In the genomic region with DNA sequence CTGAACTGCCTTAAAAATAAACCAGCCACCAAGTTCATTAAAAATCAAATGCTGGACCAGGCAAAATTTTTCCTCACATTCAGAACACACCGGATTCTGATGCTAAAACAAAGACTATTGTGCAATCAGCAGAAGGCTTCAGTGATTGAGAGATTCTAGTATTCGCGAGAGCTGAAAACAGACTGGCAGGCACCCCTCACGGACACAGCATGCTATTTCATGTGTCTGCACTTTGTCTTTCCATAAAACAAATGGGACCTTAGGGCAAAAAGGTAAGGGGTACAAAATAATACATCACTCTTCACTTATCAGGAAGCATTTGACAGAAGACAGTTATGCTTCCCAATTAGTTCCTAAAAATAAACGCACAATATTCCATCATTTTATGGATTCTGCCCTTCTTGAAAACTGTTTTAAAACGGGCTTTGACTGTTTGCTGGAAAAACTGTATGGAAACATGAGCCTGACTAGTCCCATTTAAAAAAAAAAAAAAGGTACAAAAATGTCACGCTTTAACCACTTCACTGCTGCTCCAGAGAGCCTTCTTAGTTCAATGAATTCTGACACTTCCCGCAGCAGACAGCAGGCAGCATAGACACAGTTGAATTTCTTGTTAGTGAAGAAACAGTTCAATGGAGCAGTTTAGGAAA, we compare ENCODE assay signal across 20 cellular contexts.
DNase-seq lines count a peak whose midpoint lies in the region; FAIRE-seq and TF ChIP-seq lines count a peak whose summit lies in the region.
"Had no signal": no experiment of that assay in that cellular context is flagged by ENCODE, and none has a peak within 500 bp of the region (broad histone marks: within the 10 kb centered on the region; RNA-seq: fewer than 3 reads in every experiment).

No MANE protein-coding gene starts in this region.

- H2BK120ac ChIP-seq in H1 (replicated peaks; ENCODE audit: low read depth, low read length), result no peak overlapping the region

- H4K5ac ChIP-seq in H1 (ENCODE audit: insufficient read length, low read depth, low read length), result no peak overlapping the region

- H3K27ac Mint-ChIP-seq in nephron, result peak overlapping the region in 2 of 3 experiments; percentile 62 to 81
- H3K27ac Mint-ChIP-seq in activated naive CD4-positive, alpha-beta T cell treated with anti-CD3 and anti-CD28 coated beads, Interleukin-2, amount 10 ng/mL, durations not matched to agents 7 days and 5 days, result no peak overlapping the region
- H3K27ac Mint-ChIP-seq: activated CD4-positive, alpha-beta memory T cell treated with anti-CD3 and anti-CD28 coated beads, Interleukin-2, amount 10 ng/mL, durations not matched to agents 7 days and 5 days; activated naive CD8-positive, alpha-beta T cell treated with anti-CD3 and anti-CD28 coated beads for 36 hours; CD4-positive, CD25-positive, alpha-beta regulatory T cell; naive B cell; stimulated activated effector memory CD8-positive, alpha-beta T cell treated with anti-CD3 and anti-CD28 coated beads, Interleukin-12 subunit alpha, Interleukin-12 subunit beta, amount 100 ng/mL, for 72 hours had no signal

- no peaks in the 10 kb centered on the region for H3K9me3 Mint-ChIP-seq in nephron
- no peaks in the 10 kb centered on the region for H3K9me3 Mint-ChIP-seq in activated naive CD4-positive, alpha-beta T cell treated with anti-CD3 and anti-CD28 coated beads, Interleukin-2, amount 10 ng/mL, durations not matched to agents 7 days and 5 days
- H3K9me3 Mint-ChIP-seq: activated CD4-positive, alpha-beta memory T cell treated with anti-CD3 and anti-CD28 coated beads, Interleukin-2, amount 10 ng/mL, durations not matched to agents 7 days and 5 days; activated naive CD8-positive, alpha-beta T cell treated with anti-CD3 and anti-CD28 coated beads for 36 hours; CD4-positive, CD25-positive, alpha-beta regulatory T cell; naive B cell; stimulated activated effector memory CD8-positive, alpha-beta T cell treated with anti-CD3 and anti-CD28 coated beads, Interleukin-12 subunit alpha, Interleukin-12 subunit beta, amount 100 ng/mL, for 72 hours had no signal

- no peak overlapping the region for H2BK20ac ChIP-seq in H1 (ENCODE audit: low read length)

- no peak for FAIRE-seq in H1 (lab: Jason Lieb, UNC)

- CTCF ChIA-PET in H1 (lab: Charles Lee; ENCODE audit: partially characterized antibody), result interaction anchor here (0.7 to 1.9 kb wide), 2 partner anchors 15 to 221 kb away, joined by 3 read pairs; no protein-coding TSS in a partner anchor
- CTCF ChIA-PET in activated naive CD4-positive, alpha-beta T cell treated with anti-CD3 and anti-CD28 coated beads, Interleukin-2, amount 10 ng/mL, durations not matched to agents 7 days and 5 days (lab: Charles Lee), result interaction anchor here (0.6 to 0.7 kb wide), 2 partner anchors 78 to 137 kb away, joined by 3 read pairs; no protein-coding TSS in a partner anchor

- H3K9me3 ChIP-seq in BLaER1 treated with 17β-estradiol and CSF1 and Interleukin-3, amounts not matched to agents 10 nM and 100 nM (replicated peaks in 1 of 11), result no peaks in the 10 kb centered on the region
- H3K9me3 ChIP-seq in H1 (ENCODE audit: insufficient read depth in 2 of 2, low read depth in 1 of 2, low read length in 1 of 2), result no peaks in the 10 kb centered on the region
- H3K9me3 ChIP-seq: MG63, uterus had no signal

- WGBS in H1 (ENCODE audit: extremely low coverage in 1 of 2, insufficient coverage in 1 of 2, insufficient read length in 1 of 2, insufficient replicate concordance in 2 of 2, low coverage in 1 of 2, low lambda C conversion rate in 2 of 2, missing lambda C conversion rate in 1 of 2), 2 experiments, result 81% methylated on average over 8 of the region's 8 CpGs; no CpG with 5 or more reads in 1 of the 2 experiments

- H3K18ac ChIP-seq in H1 (ENCODE audit: extremely low read depth, low read length), result no peak overlapping the region

- no peak overlapping the region for H3K4ac ChIP-seq in H1 (replicated peaks; ENCODE audit: insufficient read length, low read depth, low read length)

- H3K27me3 ChIP-seq in BLaER1 treated with 17β-estradiol and CSF1 and Interleukin-3, amounts not matched to agents 10 nM and 100 nM, result no peaks in the 10 kb centered on the region
- no peaks in the 10 kb centered on the region for H3K27me3 ChIP-seq in H1 (replicated peaks in 1 of 4; ENCODE audit: control insufficient read depth in 3 of 4, extremely low read depth in 1 of 4, insufficient read depth in 3 of 4, low read length in 3 of 4)
- H3K27me3 ChIP-seq: MG63, uterus had no signal

- no peak overlapping the region for H2AFZ ChIP-seq in H1 (ENCODE audit: low read length)

- no peak overlapping the region for H2BK12ac ChIP-seq in H1 (ENCODE audit: low read depth, low read length)

- no peaks in the 10 kb centered on the region for H3K23me2 ChIP-seq in H1 (ENCODE audit: low read depth, low read length)

- H3K4me3 Mint-ChIP-seq in nephron, result no peak overlapping the region
- H3K4me3 Mint-ChIP-seq in activated naive CD4-positive, alpha-beta T cell treated with anti-CD3 and anti-CD28 coated beads, Interleukin-2, amount 10 ng/mL, durations not matched to agents 7 days and 5 days, result no peak overlapping the region
- H3K4me3 Mint-ChIP-seq: activated CD4-positive, alpha-beta memory T cell treated with anti-CD3 and anti-CD28 coated beads, Interleukin-2, amount 10 ng/mL, durations not matched to agents 7 days and 5 days; activated naive CD8-positive, alpha-beta T cell treated with anti-CD3 and anti-CD28 coated beads for 36 hours; CD4-positive, CD25-positive, alpha-beta regulatory T cell; naive B cell; stimulated activated effector memory CD8-positive, alpha-beta T cell treated with anti-CD3 and anti-CD28 coated beads, Interleukin-12 subunit alpha, Interleukin-12 subunit beta, amount 100 ng/mL, for 72 hours had no signal

- TF ChIP-seq POLR2A in H1 (IDR thresholded peaks at IDR 0.05; ENCODE audit: control extremely low read depth in 1 of 2, low read depth in 2 of 2, low read length in 2 of 2), result no peak

- no peak overlapping the region for H3K14ac ChIP-seq in H1 (ENCODE audit: insufficient read length)

- peak overlapping the region; percentile 37 to 85 (median 76); a peak in 21 of 22 replicates for H3K4me2 ChIP-seq in BLaER1 treated with 17β-estradiol and CSF1 and Interleukin-3, amounts not matched to agents 10 nM and 100 nM
- H3K4me2 ChIP-seq in H1 (ENCODE audit: insufficient read depth in 1 of 2, low read depth in 2 of 2, low read length in 2 of 2), result no peak overlapping the region

- no peaks in the 10 kb centered on the region for H3K27me3 Mint-ChIP-seq in nephron (ENCODE audit: low read depth)
- no peaks in the 10 kb centered on the region for H3K27me3 Mint-ChIP-seq in activated naive CD4-positive, alpha-beta T cell treated with anti-CD3 and anti-CD28 coated beads, Interleukin-2, amount 10 ng/mL, durations not matched to agents 7 days and 5 days
- H3K27me3 Mint-ChIP-seq: activated CD4-positive, alpha-beta memory T cell treated with anti-CD3 and anti-CD28 coated beads, Interleukin-2, amount 10 ng/mL, durations not matched to agents 7 days and 5 days; activated naive CD8-positive, alpha-beta T cell treated with anti-CD3 and anti-CD28 coated beads for 36 hours; CD4-positive, CD25-positive, alpha-beta regulatory T cell; naive B cell had no signal

- TF ChIP-seq CTCF in H1 (IDR thresholded peaks at IDR 0.05; ENCODE audit: control extremely low read depth in 1 of 3, insufficient read depth in 1 of 3, low read depth in 1 of 3, low read length in 3 of 3) (no peak), nephron (IDR thresholded peaks at IDR 0.05; ENCODE audit: unreplicated experiment in 3 of 3) (no peak)

- H2BK15ac ChIP-seq in H1 (ENCODE audit: low read length), result no peak overlapping the region

- H2AK5ac ChIP-seq in H1 (ENCODE audit: low read depth, low read length), result no peak overlapping the region

- TF ChIP-seq EP300 in H1 (IDR thresholded peaks at IDR 0.05; ENCODE audit: borderline replicate concordance in 1 of 2, low read depth in 2 of 2, low read length in 2 of 2), result no peak

- H3K23ac ChIP-seq in H1 (ENCODE audit: insufficient read length), result no peak overlapping the region

- H4K8ac ChIP-seq in H1 (ENCODE audit: extremely low read depth, insufficient read depth, low read length), result no peak overlapping the region

- TF ChIP-seq RAD21 in H1 (IDR thresholded peaks at IDR 0.05 in 1 of 2, conservative IDR thresholded peaks at IDR 0.05 in 1 of 2; ENCODE audit: low read depth in 2 of 2, low read length in 2 of 2), result no peak

- DNase-seq in NCI-H2171 (lab: John Stamatoyannopoulos, UW) (peak; percentile 75), H1 (ENCODE audit: low read depth in 1 of 2, low spot score in 2 of 2) (no peak), NCI-H748 (lab: John Stamatoyannopoulos, UW; ENCODE audit: unreplicated experiment) (no peak), NCI-H2227 treated with DMSO at 0.1 percent for 48 hours (lab: John Stamatoyannopoulos, UW) (no peak)
- DNase-seq in activated naive CD4-positive, alpha-beta T cell treated with anti-CD3 and anti-CD28 coated beads, Interleukin-2, amount 10 ng/mL, durations not matched to agents 7 days and 5 days, result no peak
- DNase-seq: activated CD4-positive, alpha-beta memory T cell treated with anti-CD3 and anti-CD28 coated beads, Interleukin-2, amount 10 ng/mL, durations not matched to agents 7 days and 5 days; activated naive CD8-positive, alpha-beta T cell treated with anti-CD3 and anti-CD28 coated beads for 36 hours; CD4-positive, CD25-positive, alpha-beta regulatory T cell; EL; foreskin fibroblast; KBM-7; MG63; naive B cell; NCI-H187; SHP77; uterus had no signal

- no peak overlapping the region for H4K91ac ChIP-seq in H1 (replicated peaks; ENCODE audit: insufficient read length, low read length)

- no peaks in the 10 kb centered on the region for H3K36me3 Mint-ChIP-seq in nephron (ENCODE audit: low read depth)
- H3K36me3 Mint-ChIP-seq in activated naive CD4-positive, alpha-beta T cell treated with anti-CD3 and anti-CD28 coated beads, Interleukin-2, amount 10 ng/mL, durations not matched to agents 7 days and 5 days, result no peaks in the 10 kb centered on the region
- H3K36me3 Mint-ChIP-seq: stimulated activated effector memory CD8-positive, alpha-beta T cell treated with anti-CD3 and anti-CD28 coated beads, Interleukin-12 subunit alpha, Interleukin-12 subunit beta, amount 100 ng/mL, for 72 hours had no signal

- H3K79me1 ChIP-seq in H1 (ENCODE audit: low read depth, low read length), result peaks cover 2% of the 10 kb centered on the region; the same call in 1 of the 2 replicates

- H3K9ac ChIP-seq in BLaER1 treated with 17β-estradiol and CSF1 and Interleukin-3, amounts not matched to agents 10 nM and 100 nM, result peak overlapping the region in 4 of 11 experiments; percentile 42 to 63 (median 58); a peak in 7 of 22 replicates
- no peak overlapping the region for H3K9ac ChIP-seq in H1 (replicated peaks in 1 of 4; ENCODE audit: extremely low read depth in 1 of 4, low read depth in 3 of 4, low read length in 3 of 4)

- H4K20me1 ChIP-seq in BLaER1 treated with 17β-estradiol and CSF1 and Interleukin-3, amounts not matched to agents 10 nM and 100 nM, result peaks cover 0 to 53% (median 17%) of the 10 kb centered on the region in 11 experiments; a peak in 13 of 22 replicates
- H4K20me1 ChIP-seq in H1 (replicated peaks in 1 of 2; ENCODE audit: control insufficient read depth in 1 of 2, insufficient read depth in 2 of 2, low read length in 2 of 2), result peaks cover 2% of the 10 kb centered on the region in 2 experiments

- peaks cover 54 to 70% (median 62%) of the 10 kb centered on the region in 10 experiments for H3K4me1 ChIP-seq in BLaER1 treated with 17β-estradiol and CSF1 and Interleukin-3, amounts not matched to agents 10 nM and 100 nM
- no peaks in the 10 kb centered on the region for H3K4me1 ChIP-seq in H1 (replicated peaks in 1 of 4; ENCODE audit: control insufficient read depth in 3 of 4, insufficient read depth in 4 of 4, low read length in 3 of 4)
- H3K4me1 ChIP-seq: uterus had no signal

- peak overlapping the region in 5 of 11 experiments; percentile 29 to 66 (median 46); a peak in 3 of 22 replicates for H3K27ac ChIP-seq in BLaER1 treated with 17β-estradiol and CSF1 and Interleukin-3, amounts not matched to agents 10 nM and 100 nM
- no peak overlapping the region for H3K27ac ChIP-seq in H1 (ENCODE audit: low read depth, low read length)
- H3K27ac ChIP-seq: epithelial cell of prostate, uterus had no signal

- no peak overlapping the region for H3K56ac ChIP-seq in H1 (replicated peaks; ENCODE audit: insufficient read length, low read depth, low read length)

- no peak overlapping the region for H2BK5ac ChIP-seq in H1 (ENCODE audit: low read depth, low read length)

- H3K36me3 ChIP-seq in BLaER1 treated with 17β-estradiol and CSF1 and Interleukin-3, amounts not matched to agents 10 nM and 100 nM, result no peaks in the 10 kb centered on the region
- H3K36me3 ChIP-seq in H1 (ENCODE audit: control insufficient read depth in 2 of 4, insufficient read depth in 4 of 4, low read length in 3 of 4), result no peaks in the 10 kb centered on the region
- H3K36me3 ChIP-seq: MG63, uterus had no signal

- H3K4me1 Mint-ChIP-seq in nephron, result peaks cover 63% of the 10 kb centered on the region
- H3K4me1 Mint-ChIP-seq in activated naive CD4-positive, alpha-beta T cell treated with anti-CD3 and anti-CD28 coated beads, Interleukin-2, amount 10 ng/mL, durations not matched to agents 7 days and 5 days, result no peaks in the 10 kb centered on the region
- H3K4me1 Mint-ChIP-seq: activated CD4-positive, alpha-beta memory T cell treated with anti-CD3 and anti-CD28 coated beads, Interleukin-2, amount 10 ng/mL, durations not matched to agents 7 days and 5 days had no signal

- POLR2A ChIA-PET in H1 (lab: Charles Lee; ENCODE audit: partially characterized antibody), result no interaction called here

- H3K4me3 ChIP-seq in BLaER1 treated with 17β-estradiol and CSF1 and Interleukin-3, amounts not matched to agents 10 nM and 100 nM, result no peak overlapping the region
- no peak overlapping the region for H3K4me3 ChIP-seq in H1 (ENCODE audit: extremely low read depth in 1 of 4, insufficient read depth in 2 of 4, low read depth in 3 of 4, low read length in 4 of 4)
- H3K4me3 ChIP-seq: MG63 had no signal

- H3K79me2 ChIP-seq in H1 (ENCODE audit: control insufficient read depth in 1 of 2, insufficient read depth in 2 of 2, low read length in 2 of 2), result no peaks in the 10 kb centered on the region

Comparison
In these comparisons a context has a peak if more than half of its experiments do, and no peak if none do; other contexts are left out.
1. H3K4me2 ChIP-seq: peak in BLaER1 treated with 17β-estradiol and CSF1 and Interleukin-3, amounts not matched to agents 10 nM and 100 nM (11 of 11); none in H1 (0 of 2).